ENCODE assay signal across 10 cellular contexts in the genomic region with DNA sequence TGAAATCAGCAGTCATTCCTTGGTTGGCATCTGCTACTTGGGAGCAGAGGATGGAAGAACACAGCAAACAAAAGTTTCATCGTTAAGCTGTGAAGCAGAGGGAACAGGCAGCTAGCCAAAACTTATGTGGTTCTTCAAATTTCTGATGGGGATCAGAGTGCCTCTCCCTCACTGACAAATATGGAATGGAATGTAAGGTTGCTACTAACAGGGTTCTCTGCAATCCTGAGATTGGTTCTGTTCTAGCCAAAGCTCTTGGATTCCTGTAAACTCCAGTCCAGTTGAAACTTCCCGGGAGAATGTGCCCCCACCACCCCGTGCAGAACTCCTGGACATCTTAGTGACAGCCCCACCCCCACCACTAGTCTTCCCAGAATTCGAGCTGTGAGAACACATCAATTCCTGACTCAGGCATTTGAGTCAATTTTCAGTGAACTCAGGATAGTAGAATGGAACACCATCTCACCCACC. TPM values are rescaled to one million over a fixed set of nuclear protein-coding genes. Genes with fewer than 3 reads are reported as not detected.
DNase-seq lines count a peak whose midpoint lies in the region; ATAC-seq and TF ChIP-seq lines count a peak whose summit lies in the region.
"Had no signal": no experiment of that assay in that cellular context is flagged by ENCODE, and none has a peak within 500 bp of the region (broad histone marks: within the 10 kb centered on the region; RNA-seq: fewer than 3 reads in every experiment).

No MANE protein-coding gene starts in this region.

- peak overlapping the region; percentile 52 for H2AFZ ChIP-seq in mammary epithelial cell (ENCODE audit: low read depth, low read length)

- H3K4me1 ChIP-seq in mammary epithelial cell (ENCODE audit: insufficient read depth, low read length), result peaks cover 40% of the 10 kb centered on the region
- peaks cover 7 to 26% (median 20%) of the 10 kb centered on the region in 5 donors for H3K4me1 ChIP-seq in subcutaneous abdominal adipose tissue (ENCODE audit: control insufficient read depth in 5 of 5, insufficient read depth in 5 of 5, low read length in 5 of 5)

- in situ Hi-C loops in mammary epithelial cell (cut with MboI; ENCODE audit: low sequenced_read_pairs in 2 of 2), result loop anchor here in 1 of 2 donors (5.0 to 10.0 kb wide), 3 partner anchors 41 to 68 kb away; no protein-coding TSS in a partner anchor

- H3K4me2 ChIP-seq in mammary epithelial cell (ENCODE audit: insufficient read depth, low read depth, low read length), result peak overlapping the region; percentile 69

- no peaks in the 10 kb centered on the region for H4K20me1 ChIP-seq in mammary epithelial cell (ENCODE audit: insufficient read depth, low read length)

- DNase-seq in HFF-Myc (ENCODE audit: extremely low read depth, low read depth) (peak; percentile 94), mammary epithelial cell (peak; percentile 96), kidney tubule cell (ENCODE audit: low spot score) (peak; percentile 95), T-helper 2 cell (no peak)
- DNase-seq: activated CD8-positive, alpha-beta memory T cell treated with anti-CD3 and anti-CD28 coated beads, Interleukin-2, amount 50 U/mL, for 4 hours; NCI-H69 had no signal

- no peak for ATAC-seq in GM18519 (IDR thresholded peaks at IDR 0.05; ENCODE audit: low FRiP score, unreplicated experiment)
- ATAC-seq in HG03460 (IDR thresholded peaks at IDR 0.05; ENCODE audit: unreplicated experiment), result no peak
- no peak for ATAC-seq in HG03521 (IDR thresholded peaks at IDR 0.05; ENCODE audit: unreplicated experiment)

- H3K9me3 ChIP-seq in mammary epithelial cell (replicated peaks; ENCODE audit: insufficient read depth, low read length) (peaks cover 3% of the 10 kb centered on the region), subcutaneous abdominal adipose tissue (ENCODE audit: control insufficient read depth in 5 of 5, low read length in 5 of 5) (no peaks in the 10 kb centered on the region)

- no peak overlapping the region for H3K4me3 ChIP-seq in HFF-Myc (replicated peaks; ENCODE audit: low read depth, low read length)
- H3K4me3 ChIP-seq in mammary epithelial cell (replicated peaks in 1 of 3; ENCODE audit: insufficient read depth in 1 of 3, low read depth in 2 of 3, low read length in 3 of 3), result peak overlapping the region in 1 of 3 experiments; percentile 4
- H3K4me3 ChIP-seq in subcutaneous abdominal adipose tissue (ENCODE audit: low read depth in 1 of 5, low read length in 5 of 5), result no peak overlapping the region

- H3K36me3 ChIP-seq in mammary epithelial cell (ENCODE audit: insufficient read depth, low read length), result no peaks in the 10 kb centered on the region
- no peaks in the 10 kb centered on the region for H3K36me3 ChIP-seq in subcutaneous abdominal adipose tissue (ENCODE audit: control insufficient read depth in 5 of 5, insufficient read depth in 5 of 5, low read length in 5 of 5)

- dilution Hi-C loops in mammary epithelial cell (cut with HindIII; ENCODE audit: low sequenced_read_pairs), result no loop called here

- H3K27ac ChIP-seq in mammary epithelial cell (ENCODE audit: insufficient read depth, low read depth, low read length) (peak overlapping the region; percentile 100), subcutaneous abdominal adipose tissue (ENCODE audit: low read depth, low read length) (peak overlapping the region; percentile 88)

- 0% methylated on average over 4 of the region's 4 CpGs for WGBS in mammary epithelial cell (ENCODE audit: low coverage, missing lambda C conversion rate)

- CTCF ChIA-PET in mammary epithelial cell (lab: Charles Lee; ENCODE audit: low non-redundant PET), result interaction anchor here (0.6 to 1.2 kb wide), 5 partner anchors 14 to 87 kb away, joined by 3 to 10 read pairs (median 4); no protein-coding TSS in a partner anchor

- peak overlapping the region; percentile 86 for H3K9ac ChIP-seq in mammary epithelial cell (ENCODE audit: insufficient read depth, low read length)
- peak overlapping the region in 2 of 5 donors; percentile 54 to 69 for H3K9ac ChIP-seq in subcutaneous abdominal adipose tissue (ENCODE audit: low read length in 5 of 5)

- H3K27me3 ChIP-seq in mammary epithelial cell (ENCODE audit: insufficient read depth, low read length) (no peaks in the 10 kb centered on the region), subcutaneous abdominal adipose tissue (ENCODE audit: control insufficient read depth in 5 of 5, insufficient read depth in 4 of 5, low read length in 5 of 5) (no peaks in the 10 kb centered on the region)

- TF ChIP-seq CTCF in HFF-Myc (IDR thresholded peaks at IDR 0.05; ENCODE audit: low read depth, low read length, missing control alignments) (no peak), mammary epithelial cell (conservative IDR thresholded peaks at IDR 0.05 in 1 of 2, IDR thresholded peaks at IDR 0.05 in 1 of 2; ENCODE audit: extremely low read depth in 1 of 2, insufficient read depth in 1 of 2, low read depth in 1 of 2, low read length in 2 of 2) (no peak)

- BruUV-seq in mammary epithelial cell (replicated peaks; lab: Mats Ljungman, UMichigan), result no TSS peak

- no peaks in the 10 kb centered on the region for H3K79me2 ChIP-seq in mammary epithelial cell (ENCODE audit: insufficient read depth, low read length)

- intact Hi-C loops in mammary epithelial cell (cut with micrococcal nuclease), result loop anchor here (1.0 to 5.0 kb wide), 6 partner anchors 42 to 211 kb away; no protein-coding TSS in a partner anchor

RNA-seq across cellular contexts. Expression of gene PHLDB2, which starts 55.9 kb away (rescaled TPM):
- total RNA-seq in mammary epithelial cell, result 100 to 1,000 TPM in 1 of 2 donors, 10 to 100 TPM in 1; 95.5 to 153 TPM
- 21.1 TPM for polyA plus RNA-seq in mammary epithelial cell
- polyA minus RNA-seq in mammary epithelial cell, result 55.5 TPM

Comparison
In these comparisons a context has a peak if more than half of its experiments do, and no peak if none do; other contexts are left out.
1. DNase-seq: peak in HFF-Myc (single experiment), mammary epithelial cell (single experiment) and kidney tubule cell (single experiment); none in T-helper 2 cell (0 of 5).